In genomic region chr11:35126879-35127576, GRCh38 we compare ENCODE assay signal across 16 cellular contexts. TPM values are rescaled to one million over a fixed set of nuclear protein-coding genes. Genes with fewer than 3 reads are reported as not detected.
A peak's percentile ranks its signal among the peaks of the same experiment; 100 is the strongest.
DNase-seq lines count a peak whose midpoint lies in the region; ATAC-seq and TF ChIP-seq lines count a peak whose summit lies in the region.
"Had no signal": no experiment of that assay in that cellular context is flagged by ENCODE, and none has a peak within 500 bp of the region (broad histone marks: within the 10 kb centered on the region; RNA-seq: fewer than 3 reads in every experiment).

No MANE protein-coding gene starts in this region.

- H3K9me3 ChIP-seq in CD4-positive, CD25-positive, alpha-beta regulatory T cell (ENCODE audit: control insufficient read depth in 2 of 2, low read length in 2 of 2) = no peaks in the 10 kb centered on the region
- H3K9me3 ChIP-seq in effector memory CD4-positive, alpha-beta T cell (ENCODE audit: control insufficient read depth, low read length) = no peaks in the 10 kb centered on the region
- no peaks in the 10 kb centered on the region for H3K9me3 ChIP-seq in psoas muscle
- H3K9me3 ChIP-seq: prostate gland, testis had no signal

- H3K27me3 Mint-ChIP-seq in CD4-positive, CD25-positive, alpha-beta regulatory T cell = peaks cover 8% of the 10 kb centered on the region

- no peaks in the 10 kb centered on the region for H3K27me3 ChIP-seq in CD4-positive, CD25-positive, alpha-beta regulatory T cell (ENCODE audit: control insufficient read depth, insufficient read depth, low read length)
- no peaks in the 10 kb centered on the region for H3K27me3 ChIP-seq in effector memory CD4-positive, alpha-beta T cell (replicated peaks; ENCODE audit: control insufficient read depth, insufficient read depth, low read length, poor library complexity, severe bottlenecking)
- H3K27me3 ChIP-seq in psoas muscle (ENCODE audit: insufficient read depth in 3 of 3, low read length in 2 of 3) = no peaks in the 10 kb centered on the region
- H3K27me3 ChIP-seq: testis had no signal

- H3K27ac Mint-ChIP-seq in CD4-positive, CD25-positive, alpha-beta regulatory T cell = peak overlapping the region; percentile 84 to 99 (median 88)
- H3K27ac Mint-ChIP-seq: GM23338 had no signal

- no peaks in the 10 kb centered on the region for H3K9me3 Mint-ChIP-seq in CD4-positive, CD25-positive, alpha-beta regulatory T cell
- H3K9me3 Mint-ChIP-seq: GM23338 had no signal

- ATAC-seq in CD4-positive, CD25-positive, alpha-beta regulatory T cell (ENCODE audit: low read depth in 2 of 2) = no peak
- ATAC-seq in GM18505 (IDR thresholded peaks at IDR 0.05; ENCODE audit: unreplicated experiment) (no peak), HG03439 (IDR thresholded peaks at IDR 0.05; ENCODE audit: unreplicated experiment) (peak; percentile 34), psoas muscle (no peak)
- ATAC-seq: GM23338, SK-N-SH treated with all-trans-retinoic acid at 6 μM for 48 hours had no signal

- H3K4me3 ChIP-seq in CD4-positive, CD25-positive, alpha-beta regulatory T cell (ENCODE audit: low read depth, low read length) = peak overlapping the region; percentile 56
- peak overlapping the region; percentile 36 for H3K4me3 ChIP-seq in effector memory CD4-positive, alpha-beta T cell (ENCODE audit: insufficient read depth, low read depth, low read length, poor library complexity, severe bottlenecking)
- H3K4me3 ChIP-seq in psoas muscle = no peak overlapping the region
- H3K4me3 ChIP-seq: GM23338, prostate gland, testis had no signal

- peaks cover 45% of the 10 kb centered on the region for H3K4me1 ChIP-seq in CD4-positive, CD25-positive, alpha-beta regulatory T cell (ENCODE audit: control insufficient read depth, insufficient read depth, low read length, poor library complexity, severe bottlenecking)
- peaks cover 28% of the 10 kb centered on the region for H3K4me1 ChIP-seq in effector memory CD4-positive, alpha-beta T cell (ENCODE audit: control insufficient read depth, insufficient read depth, low read length, poor library complexity, severe bottlenecking)
- no peaks in the 10 kb centered on the region for H3K4me1 ChIP-seq in psoas muscle
- H3K4me1 ChIP-seq: prostate gland, testis had no signal

- peaks cover 20 to 53% (median 42%) of the 10 kb centered on the region in 4 donors for H3K4me1 Mint-ChIP-seq in CD4-positive, CD25-positive, alpha-beta regulatory T cell

- intact Hi-C loops in psoas muscle (cut with DNase I) (no loop called here), head of caudate nucleus (cut with DNase I) (no loop called here)

- no peak overlapping the region for H3K27ac ChIP-seq in CD4-positive, CD25-positive, alpha-beta regulatory T cell (ENCODE audit: insufficient read depth, low read length, poor library complexity, severe bottlenecking)
- H3K27ac ChIP-seq in effector memory CD4-positive, alpha-beta T cell (ENCODE audit: insufficient read depth, low read length, poor library complexity, severe bottlenecking) = peak overlapping the region; percentile 56
- no peak overlapping the region for H3K27ac ChIP-seq in psoas muscle
- H3K27ac ChIP-seq: HL-60, prostate gland, testis, WERI-Rb-1 had no signal

- peak overlapping the region; percentile 6 to 85 (median 74) for H3K4me3 Mint-ChIP-seq in CD4-positive, CD25-positive, alpha-beta regulatory T cell
- H3K4me3 Mint-ChIP-seq: GM23338 had no signal

- 80 to 98% (median 85%) methylated on average over 5 of the region's 5 CpGs for WGBS in psoas muscle, 3 donors

- TF ChIP-seq POLR2A in GM18505 (IDR thresholded peaks at IDR 0.05; ENCODE audit: borderline replicate concordance, extremely low read depth, insufficient read depth, insufficient read length) = peak; percentile 49

- no peak for TF ChIP-seq CTCF in psoas muscle (IDR thresholded peaks at IDR 0.05)

- no peaks in the 10 kb centered on the region for H3K36me3 ChIP-seq in CD4-positive, CD25-positive, alpha-beta regulatory T cell (ENCODE audit: control insufficient read depth, insufficient read depth, low read length)
- no peaks in the 10 kb centered on the region for H3K36me3 ChIP-seq in effector memory CD4-positive, alpha-beta T cell (ENCODE audit: control insufficient read depth, insufficient read depth, low read length)
- no peaks in the 10 kb centered on the region for H3K36me3 ChIP-seq in psoas muscle (ENCODE audit: insufficient read depth in 1 of 2, low read depth in 1 of 2)
- H3K36me3 ChIP-seq: prostate gland, WERI-Rb-1 had no signal

- H3K36me3 Mint-ChIP-seq in CD4-positive, CD25-positive, alpha-beta regulatory T cell = no peaks in the 10 kb centered on the region

- no peak for DNase-seq in CD4-positive, CD25-positive, alpha-beta regulatory T cell
- DNase-seq in effector memory CD4-positive, alpha-beta T cell = no peak
- DNase-seq in UCSD-AML1 (lab: John Stamatoyannopoulos, UW; ENCODE audit: unreplicated experiment) (no peak), psoas muscle (no peak), head of caudate nucleus (no peak)
- DNase-seq: C1 segment of cervical spinal cord, Karpas-422, NCI-H1417 treated with DMSO at 0.1 percent for 48 hours, testis, WERI-Rb-1 had no signal

RNA-seq across cellular contexts. Expression of gene CD44, which starts 11.9 kb away (rescaled TPM):
- 1,181 TPM for total RNA-seq in CD4-positive, CD25-positive, alpha-beta regulatory T cell
- polyA plus RNA-seq in CD4-positive, CD25-positive, alpha-beta regulatory T cell = 100 to 1,000 TPM; 441 to 539 (median 477) TPM
- total RNA-seq in psoas muscle = 10 to 100 TPM; 23.2 to 35.4 (median 25.5) TPM
- polyA plus RNA-seq in psoas muscle = 1 to 10 TPM; 3.4 to 9.9 (median 9.8) TPM

Comparison
In these comparisons a context has a peak if more than half of its experiments do, and no peak if none do; other contexts are left out.
1. RNA of gene CD44, which starts 11.9 kb away (total RNA-seq): 1,181 TPM in CD4-positive, CD25-positive, alpha-beta regulatory T cell (single experiment); 23.2 to 35.4 TPM in psoas muscle; every median in the first group is over 10 times any median in the second.